ENCODE assay signal across 21 cellular contexts in genomic region chr10:27663611-27664010, GRCh38.
DNase-seq lines count a peak whose midpoint lies in the region; ATAC-seq and TF ChIP-seq lines count a peak whose summit lies in the region.
"Had no signal": no experiment of that assay in that cellular context is flagged by ENCODE, and none has a peak within 500 bp of the region (broad histone marks: within the 10 kb centered on the region; RNA-seq: fewer than 3 reads in every experiment).

No MANE protein-coding gene starts in this region.

- TF ChIP-seq CTCF in Loucy (conservative IDR thresholded peaks at IDR 0.05; ENCODE audit: low read length): no peak

- intact Hi-C loops in right cardiac atrium (cut with DNase I): no loop called here

- H3K36me3 ChIP-seq in Loucy (ENCODE audit: insufficient read depth, low read length): no peaks in the 10 kb centered on the region

- ATAC-seq in right cardiac atrium (no peak), HG03097 (IDR thresholded peaks at IDR 0.05; ENCODE audit: low FRiP score, unreplicated experiment) (no peak)
- ATAC-seq: GM12878, HepG2, K562, Panc1 had no signal

- no peaks in the 10 kb centered on the region for H3F3A ChIP-seq in Loucy (ENCODE audit: low read depth)

- no peak overlapping the region for H3K4me2 ChIP-seq in Loucy (ENCODE audit: low read depth, low read length, poor library complexity, severe bottlenecking)
- H3K4me2 ChIP-seq: SK-N-SH had no signal

- H3K27me3 ChIP-seq in Loucy (ENCODE audit: insufficient read depth, low read length, poor library complexity, severe bottlenecking) (no peaks in the 10 kb centered on the region), right cardiac atrium (ENCODE audit: control insufficient read depth, insufficient read depth) (no peaks in the 10 kb centered on the region)

- H3K27ac ChIP-seq in right cardiac atrium (ENCODE audit: low read length): no peak overlapping the region
- H3K27ac ChIP-seq: C4-2B, HL-60 had no signal

- H3K9ac ChIP-seq in Loucy (ENCODE audit: low read depth, low read length, poor library complexity, severe bottlenecking): no peak overlapping the region
- H3K9ac ChIP-seq: SK-N-SH had no signal

- H3K4me1 ChIP-seq in Loucy (ENCODE audit: insufficient read depth, low read length, poor library complexity, severe bottlenecking) (peaks cover 18% of the 10 kb centered on the region), right cardiac atrium (ENCODE audit: control insufficient read depth, insufficient read depth, low read length) (no peaks in the 10 kb centered on the region)

- H3K9me2 ChIP-seq in Loucy (replicated peaks; ENCODE audit: low read depth, low read length): no peaks in the 10 kb centered on the region
- H3K9me2 ChIP-seq: SK-N-SH had no signal

- H3K4me3 ChIP-seq in Loucy (ENCODE audit: low read length, poor library complexity, severe bottlenecking) (no peak overlapping the region), right cardiac atrium (ENCODE audit: low read length) (no peak overlapping the region)
- H3K4me3 ChIP-seq: GM12878, K562 had no signal

- DNase-seq in EL (peak; percentile 43), OCI-M1 (lab: John Stamatoyannopoulos, UW) (peak; percentile 34), NCI-H1436 (lab: John Stamatoyannopoulos, UW) (no peak), right cardiac atrium (no peak), dermis blood vessel endothelial cell (no peak)
- DNase-seq: H9, NCI-H1417 treated with DMSO at 0.1 percent for 48 hours, NCI-H187 treated with DMSO at 0.1 percent for 48 hours, NCI-H2107, NCI-H446 treated with DMSO at 0.1 percent for 48 hours, NCI-H526 treated with DMSO at 0.1 percent for 48 hours, SIG-M5, SK-N-SH had no signal

- peak overlapping the region; percentile 20; the same call in 1 of the 2 replicates for H2AFZ ChIP-seq in Loucy (ENCODE audit: low read length)

- H3K9me3 ChIP-seq in Loucy (ENCODE audit: insufficient read depth, low read depth, low read length): 0 out of 2 replicates have a peak, but pooled peaks cover 8% of the 10 kb centered on the region
- no peaks in the 10 kb centered on the region for H3K9me3 ChIP-seq in right cardiac atrium (ENCODE audit: control insufficient read depth, low read length)
- H3K9me3 ChIP-seq: SK-N-SH had no signal

- no peaks in the 10 kb centered on the region for H4K20me1 ChIP-seq in Loucy (ENCODE audit: insufficient read depth, low read length, poor library complexity, severe bottlenecking)

- H3K79me2 ChIP-seq in Loucy (ENCODE audit: insufficient read depth, low read length): no peaks in the 10 kb centered on the region

Comparison
In these comparisons a context has a peak if more than half of its experiments do, and no peak if none do; other contexts are left out.
1. DNase-seq: peak in EL (single experiment) and OCI-M1 (single experiment); none in NCI-H1436 (single experiment), right cardiac atrium (0 of 3) and dermis blood vessel endothelial cell (single experiment).